ENCODE assay signal across 23 cellular contexts in the genomic region with DNA sequence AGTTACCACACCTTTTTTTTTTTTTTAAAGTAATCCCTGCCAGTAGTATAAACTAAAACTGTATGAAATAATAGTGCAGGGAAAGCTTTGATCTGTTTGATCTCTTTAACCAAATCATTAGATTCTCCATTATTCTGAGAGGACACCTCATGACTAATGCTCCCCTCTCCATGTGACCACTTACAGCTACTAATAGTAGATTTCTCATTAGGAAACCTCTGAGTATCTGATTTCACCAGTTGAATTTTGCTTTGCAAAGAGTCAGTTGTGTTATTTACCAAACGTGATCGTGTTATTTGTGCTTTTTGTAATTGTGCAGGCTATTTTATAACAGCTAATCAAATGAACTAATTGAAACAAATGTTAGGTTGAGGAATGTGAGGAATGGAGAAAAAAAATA. TPM values are rescaled to one million over a fixed set of nuclear protein-coding genes. Genes with fewer than 3 reads are reported as not detected.
DNase-seq lines count a peak whose midpoint lies in the region; FAIRE-seq and TF ChIP-seq lines count a peak whose summit lies in the region.
"Had no signal": no experiment of that assay in that cellular context is flagged by ENCODE, and none has a peak within 500 bp of the region (broad histone marks: within the 10 kb centered on the region; RNA-seq: fewer than 3 reads in every experiment).

No MANE protein-coding gene starts in this region.

- no peaks in the 10 kb centered on the region for H3K27me3 Mint-ChIP-seq in MCF 10A (ENCODE audit: insufficient read depth, unreplicated experiment)
- H3K27me3 Mint-ChIP-seq: dendritic cell treated with granulocyte-macrophage colony-stimulating factor and Interleukin-4, amounts not matched to agents 40 ng/mL and 50 ng/mL, for 4 days; natural killer cell treated with Interleukin-12 subunit alpha and Interleukin-12 subunit beta and Interleukin-15 and Interleukin-18, amount 100 ng/mL, for 72 hours had no signal

- H4K20me1 ChIP-seq in SK-N-SH (ENCODE audit: insufficient read depth): peaks cover 25% of the 10 kb centered on the region; the same call in 1 of the 2 replicates

- TF ChIP-seq RAD21 in SK-N-SH (IDR thresholded peaks at IDR 0.05; ENCODE audit: low read length): no peak

- H3K4me1 Mint-ChIP-seq in MCF 10A (ENCODE audit: insufficient read depth, unreplicated experiment): peaks cover 14% of the 10 kb centered on the region

- H3K9me2 ChIP-seq in SK-N-SH: no peaks in the 10 kb centered on the region

- CTCF ChIA-PET in MCF 10A (lab: Yijun Ruan, JAX) (interaction anchor here (0.7 to 1.0 kb wide), 2 partner anchors 71 to 467 kb away, joined by 3 to 5 read pairs; no protein-coding TSS in a partner anchor), SK-N-SH (lab: Yijun Ruan, JAX) (interaction anchor here (0.7 to 1.1 kb wide), 2 partner anchors 13 to 98 kb away, joined by 3 read pairs; no protein-coding TSS in a partner anchor)

- H3K36me3 ChIP-seq in breast epithelium (no peaks in the 10 kb centered on the region), SK-N-SH (replicated peaks in 1 of 2; ENCODE audit: control insufficient read depth in 1 of 2, insufficient read depth in 2 of 2, low read length in 1 of 2) (peaks cover 0 to 24% of the 10 kb centered on the region in 2 experiments), BE2C (peaks cover 16% of the 10 kb centered on the region)

- FAIRE-seq in islet of Langerhans (lab: Jason Lieb, UNC): peak; percentile 13
- FAIRE-seq in HTR-8/SVneo (lab: Jason Lieb, UNC): no peak
- FAIRE-seq: GM12892 had no signal

- TF ChIP-seq EP300 in SK-N-SH (IDR thresholded peaks at IDR 0.05; ENCODE audit: borderline replicate concordance in 1 of 2, low read depth in 1 of 2, low read length in 1 of 2): no peak

- intact Hi-C loops in MCF 10A (cut with micrococcal nuclease) (no loop called here), breast epithelium (cut with DNase I; ENCODE audit: low total_unique reads) (no loop called here)

- POLR2A ChIA-PET in MCF 10A (lab: Yijun Ruan, JAX) (interaction anchor here (1.5 to 2.4 kb wide), 3 partner anchors 12 to 22 kb away, joined by 4 to 11 read pairs (median 4); a partner anchor contains a TSS), SK-N-SH (lab: Yijun Ruan, JAX) (no interaction called here)

- 0 out of 2 replicates have a peak overlapping the region, but pooled peaks have one; percentile 40 for H3K4me2 ChIP-seq in SK-N-SH

- H3K27me3 ChIP-seq in breast epithelium: no peaks in the 10 kb centered on the region
- no peaks in the 10 kb centered on the region for H3K27me3 ChIP-seq in SK-N-SH (ENCODE audit: insufficient read depth)
- no peaks in the 10 kb centered on the region for H3K27me3 ChIP-seq in BE2C

- WGBS in SK-N-SH (ENCODE audit: low lambda C conversion rate): 90% methylated on average over 2 of the region's 2 CpGs

- H2AFZ ChIP-seq in SK-N-SH (ENCODE audit: low read depth): no peak overlapping the region

- H3K27ac ChIP-seq in breast epithelium: no peak overlapping the region
- peak overlapping the region in 1 of 2 experiments; percentile 63; a peak in 1 of 4 replicates for H3K27ac ChIP-seq in SK-N-SH (ENCODE audit: low read depth in 2 of 2, low read length in 1 of 2)
- H3K27ac ChIP-seq: HL-60 had no signal

- no peak overlapping the region for H3K9ac ChIP-seq in SK-N-SH

- BruUV-seq in MCF 10A (replicated peaks; lab: Mats Ljungman, UMichigan): no TSS peak

- no peaks in the 10 kb centered on the region for H3K9me3 ChIP-seq in breast epithelium
- no peaks in the 10 kb centered on the region for H3K9me3 ChIP-seq in SK-N-SH
- H3K9me3 ChIP-seq in BE2C: no peaks in the 10 kb centered on the region

- DNase-seq in MCF 10A (ENCODE audit: unreplicated experiment) (peak; percentile 18), breast epithelium (ENCODE audit: low spot score in 2 of 2) (no peak), SK-N-SH (no peak), germinal center (ENCODE audit: low spot score) (no peak), BE2C (no peak), HTR-8/SVneo (ENCODE audit: insufficient read length, low spot score) (no peak), HUDEP-2 (lab: John Stamatoyannopoulos, UW; ENCODE audit: unreplicated experiment in 76 of 76) (no peak)
- DNase-seq: ACHN; activated naive CD4-positive, alpha-beta T cell treated with Interleukin-2 at 50 U/mL for 16 hours; GDM1; KBM-7; NCI-H1092 treated with DMSO at 0.1 percent for 48 hours; NCI-H774; stimulated activated naive CD4-positive, alpha-beta T cell; SW 1271 had no signal

- H3K4me3 Mint-ChIP-seq in MCF 10A (ENCODE audit: unreplicated experiment): no peak overlapping the region
- H3K4me3 Mint-ChIP-seq: dendritic cell treated with granulocyte-macrophage colony-stimulating factor and Interleukin-4, amounts not matched to agents 40 ng/mL and 50 ng/mL, for 4 days; natural killer cell treated with Interleukin-12 subunit alpha and Interleukin-12 subunit beta and Interleukin-15 and Interleukin-18, amount 100 ng/mL, for 72 hours had no signal

- no peaks in the 10 kb centered on the region for H3K9me3 Mint-ChIP-seq in MCF 10A (ENCODE audit: unreplicated experiment)
- H3K9me3 Mint-ChIP-seq: dendritic cell treated with granulocyte-macrophage colony-stimulating factor and Interleukin-4, amounts not matched to agents 40 ng/mL and 50 ng/mL, for 4 days; natural killer cell treated with Interleukin-12 subunit alpha and Interleukin-12 subunit beta and Interleukin-15 and Interleukin-18, amount 100 ng/mL, for 72 hours had no signal

- H3K4me3 ChIP-seq in breast epithelium (no peak overlapping the region), SK-N-SH (ENCODE audit: low read depth in 2 of 2, low read length in 1 of 2) (no peak overlapping the region), BE2C (ENCODE audit: low read depth, low read length) (no peak overlapping the region)
- H3K4me3 ChIP-seq: lung had no signal

- no peak for TF ChIP-seq POLR2A in breast epithelium (IDR thresholded peaks at IDR 0.05)

- peaks cover 93% of the 10 kb centered on the region for H3K79me2 ChIP-seq in SK-N-SH (ENCODE audit: insufficient read depth)

- peaks cover 33% of the 10 kb centered on the region for H3K36me3 Mint-ChIP-seq in MCF 10A (ENCODE audit: insufficient read depth, unreplicated experiment)
- H3K36me3 Mint-ChIP-seq: natural killer cell treated with Interleukin-12 subunit alpha and Interleukin-12 subunit beta and Interleukin-15 and Interleukin-18, amount 100 ng/mL, for 72 hours had no signal

- peaks cover 9% of the 10 kb centered on the region for H3F3A ChIP-seq in SK-N-SH (replicated peaks; ENCODE audit: insufficient read depth)

- TF ChIP-seq CTCF in MCF 10A (IDR thresholded peaks at IDR 0.05; ENCODE audit: unreplicated experiment) (no peak), breast epithelium (IDR thresholded peaks at IDR 0.05) (no peak), SK-N-SH (IDR thresholded peaks at IDR 0.05) (no peak), BE2C (IDR thresholded peaks at IDR 0.05; ENCODE audit: low read depth, low read length) (no peak)

- peak overlapping the region; percentile 63 for H3K27ac Mint-ChIP-seq in MCF 10A (ENCODE audit: low read depth, unreplicated experiment)
- H3K27ac Mint-ChIP-seq: dendritic cell treated with granulocyte-macrophage colony-stimulating factor and Interleukin-4, amounts not matched to agents 40 ng/mL and 50 ng/mL, for 4 days; natural killer cell treated with Interleukin-12 subunit alpha and Interleukin-12 subunit beta and Interleukin-15 and Interleukin-18, amount 100 ng/mL, for 72 hours had no signal

- H3K4me1 ChIP-seq in breast epithelium (no peaks in the 10 kb centered on the region), SK-N-SH (ENCODE audit: control insufficient read depth in 1 of 2, insufficient read depth in 2 of 2, low read depth in 1 of 2, low read length in 1 of 2) (peaks cover 5 to 19% of the 10 kb centered on the region in 2 experiments; a peak in 3 of 4 replicates), BE2C (peaks cover 14% of the 10 kb centered on the region)

TF ChIP-seq in SK-N-SH, 30 proteins besides CTCF, POLR2A, EP300 and RAD21:
- TF ChIP-seq TCF12 (IDR thresholded peaks at IDR 0.05) (no peak), TEAD4 (IDR thresholded peaks at IDR 0.05; ENCODE audit: borderline replicate concordance, insufficient read depth) (no peak), CHD2 (IDR thresholded peaks at IDR 0.05; ENCODE audit: low read length, partially characterized antibody) (no peak), MXI1 (IDR thresholded peaks at IDR 0.05; ENCODE audit: low read depth, low read length) (no peak)
- TF ChIP-seq, protein P1, sequence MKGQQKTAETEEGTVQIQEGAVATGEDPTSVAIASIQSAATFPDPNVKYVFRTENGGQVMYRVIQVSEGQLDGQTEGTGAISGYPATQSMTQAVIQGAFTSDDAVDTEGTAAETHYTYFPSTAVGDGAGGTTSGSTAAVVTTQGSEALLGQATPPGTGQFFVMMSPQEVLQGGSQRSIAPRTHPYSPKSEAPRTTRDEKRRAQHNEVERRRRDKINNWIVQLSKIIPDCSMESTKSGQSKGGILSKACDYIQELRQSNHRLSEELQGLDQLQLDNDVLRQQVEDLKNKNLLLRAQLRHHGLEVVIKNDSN (IDR thresholded peaks at IDR 0.05; ENCODE audit: borderline replicate concordance, low read depth): peak; percentile 65; the same call in 1 of the 2 replicates
TF ChIP-seq in SK-N-SH: peak in this region for 1.

RNA-seq across cellular contexts. Expression of a gene that starts 12.5 kb away (rescaled TPM):
- total RNA-seq in MCF 10A (2022) (11.3 and 11.5 TPM in 2 replicates), breast epithelium (10 to 100 TPM; 16.0 to 24.9 (median 17.7) TPM)
- 2.8 and 3.2 TPM in 2 replicates for polyA plus RNA-seq in SK-N-SH (2012; rRNA removed)
- 3.6 and 4.0 TPM in 2 replicates for polyA plus RNA-seq in SK-N-SH (2012; cell fraction: cytosol; rRNA removed)
- polyA plus RNA-seq in SK-N-SH (2012; cell fraction: nucleus; rRNA removed): 3.3 and 6.8 TPM in 2 replicates
- 11.4 TPM for polyA plus RNA-seq in BE2C (2012; ENCODE audit: insufficient read depth, insufficient read length, low read depth)

RNA-seq across cellular contexts. Expression of a gene that starts 22.6 kb away (rescaled TPM):
- total RNA-seq in MCF 10A (2022): 31.1 and 39.2 TPM in 2 replicates
- total RNA-seq in breast epithelium: 10 to 100 TPM; 24.6 to 38.8 (median 38.0) TPM
- 8.5 and 8.9 TPM in 2 replicates for polyA plus RNA-seq in SK-N-SH (2012; rRNA removed)
- 8.1 and 10.7 TPM in 2 replicates for polyA plus RNA-seq in SK-N-SH (2012; cell fraction: cytosol; rRNA removed)
- 31.1 and 33.6 TPM in 2 replicates for polyA plus RNA-seq in SK-N-SH (2012; cell fraction: nucleus; rRNA removed)
- polyA plus RNA-seq in BE2C (2012; ENCODE audit: insufficient read depth, insufficient read length, low read depth): 51.2 TPM

RNA-seq across cellular contexts. Expression of a gene that starts 52.0 kb away (rescaled TPM):
- not detected in 2 replicates for total RNA-seq in MCF 10A (2022)
- not detected for total RNA-seq in breast epithelium
- polyA plus RNA-seq in SK-N-SH (2012; rRNA removed): not detected in 2 replicates
- polyA plus RNA-seq in SK-N-SH (2012; cell fraction: cytosol; rRNA removed): not detected in 2 replicates
- polyA plus RNA-seq in SK-N-SH (2012; cell fraction: nucleus; rRNA removed): not detected in 2 replicates
- polyA plus RNA-seq in BE2C (2012; ENCODE audit: insufficient read depth, insufficient read length, low read depth): not detected
- total RNA-seq: epithelial cell of proximal tubule; lung; natural killer cell treated with Interleukin-12 subunit alpha and Interleukin-12 subunit beta and Interleukin-15 and Interleukin-18, amount 100 ng/mL, for 72 hours; ureter had no signal
- polyA plus RNA-seq: lung had no signal
